Comparison of ENCODE assay signal across 8 cellular contexts in genomic region chr17:2394775-2395191, GRCh38. TPM values are rescaled to one million over a fixed set of nuclear protein-coding genes. Genes with fewer than 3 reads are reported as not detected.
DNase-seq lines count a peak whose midpoint lies in the region; ATAC-seq, FAIRE-seq and TF ChIP-seq lines count a peak whose summit lies in the region.

No MANE protein-coding gene starts in this region.

- FAIRE-seq in pancreas (lab: Jason Lieb, UNC), result no peak

- peak overlapping the region; percentile 67 for H3K27ac ChIP-seq in BLaER1
- peak overlapping the region; percentile 12 to 100 (median 96) for H3K27ac ChIP-seq in Peyer's patch
- peak overlapping the region; percentile 98 to 100 (median 100) for H3K27ac ChIP-seq in esophagus muscularis mucosa (replicated peaks in 1 of 4)
- peak overlapping the region in 3 of 4 donors; percentile 17 to 99 (median 92) for H3K27ac ChIP-seq in pancreas

- H3K27me3 ChIP-seq in BLaER1 (no peaks in the 10 kb centered on the region), Peyer's patch (no peaks in the 10 kb centered on the region), esophagus muscularis mucosa (peaks cover 0 to 5% (median 0%) of the 10 kb centered on the region in 4 donors), pancreas (no peaks in the 10 kb centered on the region)

- H3K36me3 ChIP-seq in BLaER1 (peaks cover 10% of the 10 kb centered on the region), Peyer's patch (no peaks in the 10 kb centered on the region), esophagus muscularis mucosa (peaks cover 0 to 4% (median 0%) of the 10 kb centered on the region in 4 donors), pancreas (no peaks in the 10 kb centered on the region)

- H3K9me3 ChIP-seq in BLaER1 (no peaks in the 10 kb centered on the region), Peyer's patch (no peaks in the 10 kb centered on the region), esophagus muscularis mucosa (no peaks in the 10 kb centered on the region), pancreas (no peaks in the 10 kb centered on the region)

- TF ChIP-seq EP300 in esophagus muscularis mucosa (IDR thresholded peaks at IDR 0.05), result no peak

- DNase-seq in Peyer's patch (no peak), esophagus muscularis mucosa (ENCODE audit: extremely low spot score) (no peak), pancreas (peak; percentile 39 to 81 (median 52)), Ammon's horn (ENCODE audit: low spot score) (no peak), GM19238 (ENCODE audit: insufficient read length, low spot score) (no peak), NCI-H748 treated with DMSO at 0.1 percent for 48 hours (lab: John Stamatoyannopoulos, UW) (no peak)
- DNase-seq in activated CD8-positive, alpha-beta memory T cell treated with anti-CD3 and anti-CD28 coated beads, Interleukin-2, amount 50 U/mL, for 48 hours, result no peak

- peaks cover 78% of the 10 kb centered on the region for H4K20me1 ChIP-seq in BLaER1

- TF ChIP-seq POLR2A in Peyer's patch (IDR thresholded peaks at IDR 0.05) (no peak), esophagus muscularis mucosa (IDR thresholded peaks at IDR 0.05; ENCODE audit: low read depth) (no peak)

- TF ChIP-seq CTCF in Peyer's patch (IDR thresholded peaks at IDR 0.05), result no peak
- TF ChIP-seq CTCF in esophagus muscularis mucosa (IDR thresholded peaks at IDR 0.05), result no peak
- no peak for TF ChIP-seq CTCF in pancreas (IDR thresholded peaks at IDR 0.05)

- ATAC-seq in pancreas, result no peak

- H3K4me1 ChIP-seq in BLaER1 (peaks cover 73% of the 10 kb centered on the region), Peyer's patch (peaks cover 27 to 66% (median 48%) of the 10 kb centered on the region in 4 donors), esophagus muscularis mucosa (peaks cover 75 to 83% (median 79%) of the 10 kb centered on the region in 4 donors), pancreas (peaks cover 39 to 54% (median 52%) of the 10 kb centered on the region in 3 donors)

- intact Hi-C loops in esophagus muscularis mucosa (cut with DNase I), result no loop called here
- intact Hi-C loops in pancreas (cut with DNase I), result no loop called here

- peak overlapping the region; percentile 96 for H3K4me2 ChIP-seq in BLaER1

- H3K4me3 ChIP-seq in BLaER1 (peak overlapping the region; percentile 84), Peyer's patch (no peak overlapping the region), esophagus muscularis mucosa (peak overlapping the region in 2 of 4 donors; percentile 78 to 92), pancreas (no peak overlapping the region)

- WGBS in esophagus muscularis mucosa, result no CpG with 5 or more reads among the region's 16 CpGs
- WGBS in pancreas, 2 donors, result 81 to 87% methylated on average over 16 of the region's 16 CpGs

- peak overlapping the region; percentile 77; the same call in 1 of the 2 replicates for H3K9ac ChIP-seq in BLaER1

RNA-seq across cellular contexts. Expression of gene MNT, which starts 6.1 kb away (rescaled TPM):
- total RNA-seq in Peyer's patch (10 to 100 TPM in 3 of 4 donors, 1 to 10 TPM in 1; 9.5 to 57.8 (median 39.0) TPM), esophagus muscularis mucosa (10 to 100 TPM; 10.8 to 17.4 (median 13.8) TPM), pancreas (10 to 100 TPM in 4 of 6 donors, 1 to 10 TPM in 2; 8.7 to 15.8 (median 10.3) TPM)
- 10 to 100 TPM in 1 of 2 donors, 1 to 10 TPM in 1; 9.6 to 15.3 TPM for polyA plus RNA-seq in pancreas

RNA-seq across cellular contexts. Expression of gene SGSM2, which starts 57.5 kb away (rescaled TPM):
- total RNA-seq in Peyer's patch (100 to 1,000 TPM in 3 of 4 donors, 10 to 100 TPM in 1; 48.5 to 151 (median 113) TPM), esophagus muscularis mucosa (10 to 100 TPM; 32.0 to 72.2 (median 37.8) TPM), pancreas (10 to 100 TPM; 17.6 to 34.6 (median 24.5) TPM)
- 100 to 1,000 TPM; 152 to 153 TPM for polyA plus RNA-seq in pancreas

RNA-seq across cellular contexts. Expression of gene TSR1, which starts 58.5 kb away (rescaled TPM):
- total RNA-seq in Peyer's patch, result 10 to 100 TPM in 3 of 4 donors, 1 to 10 TPM in 1; 5.6 to 87.5 (median 28.6) TPM
- total RNA-seq in esophagus muscularis mucosa, result 10 to 100 TPM; 49.0 to 57.2 (median 55.1) TPM
- 10 to 100 TPM in 4 of 6 donors, 1 to 10 TPM in 2; 8.3 to 17.3 (median 13.6) TPM for total RNA-seq in pancreas
- polyA plus RNA-seq in pancreas, result 10 to 100 TPM; 10.7 to 10.8 TPM

Comparison
In these comparisons a context has a peak if more than half of its experiments do, and no peak if none do; other contexts are left out.
1. DNase-seq: peak in pancreas (6 of 6); none in Peyer's patch (0 of 3), esophagus muscularis mucosa (single experiment), activated CD8-positive, alpha-beta memory T cell treated with anti-CD3 and anti-CD28 coated beads, Interleukin-2, amount 50 U/mL, for 48 hours (single experiment), Ammon's horn (single experiment), GM19238 (single experiment) and NCI-H748 treated with DMSO at 0.1 percent for 48 hours (single experiment).
2. Peak in every context shown above with its lines, with median percentiles within 50 percentile points of each other: H3K27ac ChIP-seq.